Comparison of ENCODE assay signal across 23 cellular contexts in genomic region chr1:39438002-39438401, GRCh38. TPM values are rescaled to one million over a fixed set of nuclear protein-coding genes. Genes with fewer than 3 reads are reported as not detected.
"Had no signal": no experiment of that assay in that cellular context is flagged by ENCODE, and none has a peak within 500 bp of the region (broad histone marks: within the 10 kb centered on the region; RNA-seq: fewer than 3 reads in every experiment).

No MANE protein-coding gene starts in this region.

- H3K27me3 ChIP-seq: cardiac muscle cell, colonic mucosa, gastrocnemius medialis, sigmoid colon, spleen, tibial artery had no signal

- DNase-seq: activated CD4-positive, alpha-beta memory T cell treated with anti-CD3 and anti-CD28 coated beads, Interleukin-2, amount 10 ng/mL, durations not matched to agents 7 days and 5 days; activated CD4-positive, alpha-beta T cell treated with anti-CD3 and anti-CD28 coated beads for 48 hours; activated CD4-positive, CD25-positive, alpha-beta regulatory T cell; activated effector memory CD4-positive, alpha-beta T cell treated with Interleukin-2 at 50 U/mL for 16 hours; activated naive CD4-positive, alpha-beta T cell treated with anti-CD3 and anti-CD28 coated beads, Interleukin-2, amount 50 U/mL, for 16 hours; activated T-cell treated with anti-CD3 and anti-CD28 coated beads, Interleukin-2, amount 50 U/mL, for 1 hour; colonic mucosa; gastrocnemius medialis; head of caudate nucleus; kidney glomerular epithelial cell; left ventricle myocardium inferior; mesenchymal stem cell; naive thymus-derived CD4-positive, alpha-beta T cell; posterior cingulate gyrus; sigmoid colon; spleen; stimulated activated CD4-positive, alpha-beta T cell treated with anti-CD3 and anti-CD28 coated beads, Interleukin-4, amount 100 ng/mL, for 4 hours; stimulated activated naive B cell treated with anti-CD40 and anti-IgM and Interleukin-4, amounts not matched to agents 10 μg/mL and 1 μg/mL and 100 μg/mL, for 72 hours; T-helper 9 cell; tibial artery had no signal

- H3K4me3 Mint-ChIP-seq: activated CD4-positive, alpha-beta memory T cell treated with anti-CD3 and anti-CD28 coated beads, Interleukin-2, amount 10 ng/mL, durations not matched to agents 7 days and 5 days; naive thymus-derived CD4-positive, alpha-beta T cell; stimulated activated naive B cell treated with anti-CD40 and anti-IgM and Interleukin-4, amounts not matched to agents 10 μg/mL and 1 μg/mL and 100 μg/mL, for 72 hours had no signal

- H3K4me3 ChIP-seq: cardiac muscle cell, colonic mucosa, gastrocnemius medialis, left ventricle myocardium inferior, sigmoid colon, SK-N-MC, spleen, tibial artery had no signal

- H3K9me3 ChIP-seq: colonic mucosa, gastrocnemius medialis, left ventricle myocardium inferior, sigmoid colon, spleen, tibial artery had no signal

- H3K4me1 ChIP-seq: colonic mucosa, spleen, tibial artery had no signal

- H3K27ac Mint-ChIP-seq: activated CD4-positive, alpha-beta memory T cell treated with anti-CD3 and anti-CD28 coated beads, Interleukin-2, amount 10 ng/mL, durations not matched to agents 7 days and 5 days; stimulated activated naive B cell treated with anti-CD40 and anti-IgM and Interleukin-4, amounts not matched to agents 10 μg/mL and 1 μg/mL and 100 μg/mL, for 72 hours had no signal

- H3K27me3 Mint-ChIP-seq: activated CD4-positive, alpha-beta memory T cell treated with anti-CD3 and anti-CD28 coated beads, Interleukin-2, amount 10 ng/mL, durations not matched to agents 7 days and 5 days; naive thymus-derived CD4-positive, alpha-beta T cell; stimulated activated naive B cell treated with anti-CD40 and anti-IgM and Interleukin-4, amounts not matched to agents 10 μg/mL and 1 μg/mL and 100 μg/mL, for 72 hours had no signal

- ATAC-seq: esophagus mucosa; gastrocnemius medialis; naive thymus-derived CD4-positive, alpha-beta T cell; stimulated activated naive B cell treated with anti-CD40 and anti-IgM and Interleukin-4, amounts not matched to agents 10 μg/mL and 1 μg/mL and 100 μg/mL, for 72 hours had no signal

- H3K9me3 Mint-ChIP-seq: activated CD4-positive, alpha-beta memory T cell treated with anti-CD3 and anti-CD28 coated beads, Interleukin-2, amount 10 ng/mL, durations not matched to agents 7 days and 5 days; naive thymus-derived CD4-positive, alpha-beta T cell; stimulated activated naive B cell treated with anti-CD40 and anti-IgM and Interleukin-4, amounts not matched to agents 10 μg/mL and 1 μg/mL and 100 μg/mL, for 72 hours had no signal

- H3K27ac ChIP-seq: cardiac muscle cell, colonic mucosa, gastrocnemius medialis, left ventricle myocardium inferior, sigmoid colon, SK-N-MC, spleen, tibial artery had no signal

RNA-seq across cellular contexts. Expression of gene BMP8A, which starts 53.4 kb away (rescaled TPM):
- total RNA-seq: activated CD4-positive, alpha-beta memory T cell treated with anti-CD3 and anti-CD28 coated beads, Interleukin-2, amount 10 ng/mL, durations not matched to agents 7 days and 5 days; esophagus mucosa had no signal
